In the genomic region with DNA sequence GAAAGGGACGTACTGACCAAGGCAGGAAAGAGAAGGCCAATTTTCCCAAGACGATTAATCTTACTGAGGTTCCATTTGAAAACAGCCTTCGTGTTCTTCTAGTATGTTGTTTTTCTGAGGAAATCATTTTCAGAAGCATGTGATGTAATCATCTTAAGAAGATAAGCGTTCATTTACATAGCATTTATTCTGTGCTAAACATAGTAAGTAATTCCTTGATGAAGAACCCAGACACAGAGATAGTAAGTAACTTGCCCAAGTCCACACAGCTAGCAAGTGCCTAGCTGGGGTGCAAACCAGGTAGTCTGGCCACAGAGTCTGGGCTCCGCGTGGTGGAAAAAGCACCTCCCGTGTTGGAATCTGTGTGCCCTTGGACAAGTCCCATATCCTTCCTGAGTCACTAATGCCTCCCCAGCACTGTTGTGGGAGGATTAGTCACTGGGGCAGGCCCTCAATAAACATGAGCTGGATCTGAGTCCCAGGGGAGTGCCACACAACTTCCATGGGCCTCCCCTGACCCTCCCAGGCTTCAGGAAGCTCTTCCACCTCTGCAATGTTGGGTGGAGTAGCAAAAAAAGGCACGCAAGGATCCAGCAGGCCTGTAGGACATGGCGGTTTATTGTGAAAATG, we compare ENCODE assay signal across 9 cellular contexts. TPM values are rescaled to one million over a fixed set of nuclear protein-coding genes. Genes with fewer than 3 reads are reported as not detected.
DNase-seq lines count a peak whose midpoint lies in the region; ATAC-seq, FAIRE-seq and TF ChIP-seq lines count a peak whose summit lies in the region.
"Had no signal": no experiment of that assay in that cellular context is flagged by ENCODE, and none has a peak within 500 bp of the region (broad histone marks: within the 10 kb centered on the region; RNA-seq: fewer than 3 reads in every experiment).

No MANE protein-coding gene starts in this region.

- no peaks in the 10 kb centered on the region for H3K36me3 ChIP-seq in lower lobe of right lung

- no peak for TF ChIP-seq POLR2A in NB4 (IDR thresholded peaks at IDR 0.05; ENCODE audit: extremely low read depth, insufficient read length)

- H3K4me3 Mint-ChIP-seq in type B pancreatic cell, result peak overlapping the region; percentile 70

- peaks cover 8% of the 10 kb centered on the region for H3K9me3 Mint-ChIP-seq in type B pancreatic cell

- TF ChIP-seq CTCF in NB4 (IDR thresholded peaks at IDR 0.05; ENCODE audit: low read depth, low read length) (no peak), lower lobe of right lung (IDR thresholded peaks at IDR 0.05) (no peak), type B pancreatic cell (conservative IDR thresholded peaks at IDR 0.05) (no peak)

- H3K4me1 ChIP-seq in lower lobe of right lung, result peaks cover 14% of the 10 kb centered on the region

- intact Hi-C loops in lower lobe of right lung (cut with DNase I), result no loop called here

- H3K27ac Mint-ChIP-seq in type B pancreatic cell, result peak overlapping the region; percentile 94

- H3K9me3 ChIP-seq in lower lobe of right lung, result no peaks in the 10 kb centered on the region

- ATAC-seq in lower lobe of right lung, result peak in 1 of 2 donors; percentile 30
- no peak for ATAC-seq in GM21526 (IDR thresholded peaks at IDR 0.05; ENCODE audit: low FRiP score, unreplicated experiment)

- H3K27ac ChIP-seq in caudate nucleus (ENCODE audit: low read depth, low read length) (peak overlapping the region; percentile 76), lower lobe of right lung (peak overlapping the region; percentile 59)

- DNase-seq in NB4 (ENCODE audit: low read depth), result peak; percentile 72
- DNase-seq in caudate nucleus (lab: John Stamatoyannopoulos, UW), result no peak
- no peak for DNase-seq in lower lobe of right lung
- DNase-seq in type B pancreatic cell (ENCODE audit: extremely low spot score, unreplicated experiment), result no peak
- no peak for DNase-seq in frontal cortex (ENCODE audit: low spot score in 2 of 2)
- no peak for DNase-seq in NCI-H748 treated with DMSO at 0.1 percent for 48 hours (lab: John Stamatoyannopoulos, UW)
- no peak for DNase-seq in HUDEP-2 (lab: John Stamatoyannopoulos, UW; ENCODE audit: unreplicated experiment in 76 of 76)
- DNase-seq: activated T-cell treated with anti-CD3 and anti-CD28 coated beads for 4 hours had no signal

- no peaks in the 10 kb centered on the region for H3K27me3 ChIP-seq in lower lobe of right lung (ENCODE audit: low read depth)

- peaks cover 44% of the 10 kb centered on the region for H3K4me1 Mint-ChIP-seq in type B pancreatic cell (ENCODE audit: unreplicated experiment)

- H3K27me3 Mint-ChIP-seq in type B pancreatic cell, result peaks cover 3% of the 10 kb centered on the region

- no peak for FAIRE-seq in frontal cortex (lab: Jason Lieb, UNC)

- H3K4me3 ChIP-seq in NB4 (ENCODE audit: low read depth, low read length) (no peak overlapping the region), lower lobe of right lung (no peak overlapping the region)

- no peaks in the 10 kb centered on the region for H3K36me3 Mint-ChIP-seq in type B pancreatic cell

RNA-seq across cellular contexts. Expression of a gene that starts 26.9 kb away (rescaled TPM):
- 24.3 TPM for total RNA-seq in lower lobe of right lung
- total RNA-seq in type B pancreatic cell (ENCODE audit: low replicate concordance), result 45.6 and 49.6 TPM in 2 replicates
- 32.2 TPM for total RNA-seq in frontal cortex
